ENCODE assay signal across 29 cellular contexts in the genomic region with DNA sequence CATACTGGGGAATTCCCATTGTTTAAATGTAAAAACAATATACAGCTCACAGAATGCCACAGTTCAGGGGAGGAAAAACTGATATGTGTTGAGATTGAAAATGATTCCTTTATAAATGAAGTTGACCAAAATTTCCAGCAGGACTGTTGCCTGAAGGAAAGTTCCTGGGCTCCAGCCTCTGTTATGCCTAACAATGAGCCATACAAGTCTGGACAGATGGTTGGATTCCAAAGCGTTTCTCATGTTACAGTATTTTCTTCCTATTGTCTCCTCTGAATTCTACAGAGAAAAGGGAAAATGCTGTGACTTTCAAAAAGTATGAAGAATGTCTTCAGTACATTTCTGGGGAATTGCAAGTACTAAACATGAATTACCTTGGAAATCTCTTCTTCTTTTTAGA.
DNase-seq lines count a peak whose midpoint lies in the region; ATAC-seq and TF ChIP-seq lines count a peak whose summit lies in the region.
"Had no signal": no experiment of that assay in that cellular context is flagged by ENCODE, and none has a peak within 500 bp of the region (broad histone marks: within the 10 kb centered on the region; RNA-seq: fewer than 3 reads in every experiment).

No MANE protein-coding gene starts in this region.

- peak; percentile 46 for DNase-seq in MCF 10A (ENCODE audit: unreplicated experiment)
- no peak for DNase-seq in breast epithelium (ENCODE audit: low spot score in 2 of 2)
- peak; percentile 11 for DNase-seq in astrocyte of the hippocampus (ENCODE audit: low read depth, low spot score)
- DNase-seq in foreskin keratinocyte: peak; percentile 32 to 66
- no peak for DNase-seq in stimulated activated naive B cell treated with anti-CD40 and anti-IgM and Interleukin-4, amounts not matched to agents 10 μg/mL and 1 μg/mL and 100 μg/mL, for 72 hours
- DNase-seq in iPS-NIHi7 (ENCODE audit: extremely low spot score): no peak
- no peak for DNase-seq in activated CD4-positive, alpha-beta T cell treated with anti-CD3 and anti-CD28 coated beads for 1 hour
- DNase-seq: 8988T; activated CD4-positive, alpha-beta T cell treated with anti-CD3 and anti-CD28 coated beads for 4 hours; activated effector memory CD4-positive, alpha-beta T cell treated with Interleukin-2 at 50 U/mL for 16 hours; activated naive CD8-positive, alpha-beta T cell treated with anti-CD3 and anti-CD28 coated beads for 36 hours; activated T-cell treated with anti-CD3 and anti-CD28 coated beads for 4 hours; mesenchymal stem cell; NCI-H1092 treated with DMSO at 0.1 percent for 48 hours; NCI-H187 treated with DMSO at 0.1 percent for 48 hours; NCI-H226; NCI-H82; nucleus accumbens; RPMI8226; SK-N-SH; stimulated activated naive CD4-positive, alpha-beta T cell treated with Interleukin-2 at 50 U/mL for 16 hours; testis; uterus had no signal

- H3K27me3 Mint-ChIP-seq in MCF 10A (ENCODE audit: insufficient read depth, unreplicated experiment): no peaks in the 10 kb centered on the region
- no peaks in the 10 kb centered on the region for H3K27me3 Mint-ChIP-seq in stimulated activated naive B cell treated with anti-CD40 and anti-IgM and Interleukin-4, amounts not matched to agents 10 μg/mL and 1 μg/mL and 100 μg/mL, for 72 hours
- H3K27me3 Mint-ChIP-seq: activated naive CD8-positive, alpha-beta T cell treated with anti-CD3 and anti-CD28 coated beads for 36 hours; central memory CD8-positive, alpha-beta T cell; IgD-negative memory B cell had no signal

- H3K4me1 Mint-ChIP-seq in MCF 10A (ENCODE audit: insufficient read depth, unreplicated experiment): no peaks in the 10 kb centered on the region
- peaks cover 2 to 9% of the 10 kb centered on the region in 2 donors for H3K4me1 Mint-ChIP-seq in stimulated activated naive B cell treated with anti-CD40 and anti-IgM and Interleukin-4, amounts not matched to agents 10 μg/mL and 1 μg/mL and 100 μg/mL, for 72 hours
- H3K4me1 Mint-ChIP-seq: activated naive CD8-positive, alpha-beta T cell treated with anti-CD3 and anti-CD28 coated beads for 36 hours; central memory CD8-positive, alpha-beta T cell had no signal

- peak overlapping the region in 1 of 2 donors; percentile 23 for H3K27ac ChIP-seq in breast epithelium
- no peak overlapping the region for H3K27ac ChIP-seq in foreskin keratinocyte
- H3K27ac ChIP-seq: prostate gland, testis, uterus had no signal

- intact Hi-C loops in MCF 10A (cut with micrococcal nuclease): no loop called here
- intact Hi-C loops in breast epithelium (cut with DNase I; ENCODE audit: low total_unique reads): no loop called here

- TF ChIP-seq POLR2A in breast epithelium (IDR thresholded peaks at IDR 0.05): no peak

- no TSS peak for BruUV-seq in MCF 10A (replicated peaks; lab: Mats Ljungman, UMichigan)

- peaks cover 3% of the 10 kb centered on the region for H3K9me3 Mint-ChIP-seq in MCF 10A (ENCODE audit: unreplicated experiment)
- peaks cover 4 to 11% of the 10 kb centered on the region in 2 donors for H3K9me3 Mint-ChIP-seq in stimulated activated naive B cell treated with anti-CD40 and anti-IgM and Interleukin-4, amounts not matched to agents 10 μg/mL and 1 μg/mL and 100 μg/mL, for 72 hours
- H3K9me3 Mint-ChIP-seq: central memory CD8-positive, alpha-beta T cell had no signal

- H3K27me3 ChIP-seq in breast epithelium (no peaks in the 10 kb centered on the region), foreskin keratinocyte (no peaks in the 10 kb centered on the region)
- H3K27me3 ChIP-seq: testis, uterus had no signal

- ATAC-seq in foreskin keratinocyte: peak; percentile 87
- ATAC-seq in stimulated activated naive B cell treated with anti-CD40 and anti-IgM and Interleukin-4, amounts not matched to agents 10 μg/mL and 1 μg/mL and 100 μg/mL, for 72 hours (replicated peaks): no peak
- no peak for ATAC-seq in HG02970 (IDR thresholded peaks at IDR 0.05; ENCODE audit: low FRiP score, unreplicated experiment)
- ATAC-seq: sciatic nerve had no signal

- H3K4me3 ChIP-seq in breast epithelium: no peak overlapping the region
- H3K4me3 ChIP-seq: prostate gland, testis, uterus had no signal

- POLR2A ChIA-PET in MCF 10A (lab: Yijun Ruan, JAX): no interaction called here

- TF ChIP-seq CTCF in MCF 10A (IDR thresholded peaks at IDR 0.05; ENCODE audit: unreplicated experiment) (no peak), breast epithelium (IDR thresholded peaks at IDR 0.05) (no peak), foreskin keratinocyte (conservative IDR thresholded peaks at IDR 0.05) (no peak)

- CTCF ChIA-PET in MCF 10A (lab: Yijun Ruan, JAX): interaction anchor here (0.6 to 2.5 kb wide), 6 partner anchors 22 to 332 kb away, joined by 3 to 9 read pairs (median 3); no protein-coding TSS in a partner anchor

- no peak overlapping the region for H3K27ac Mint-ChIP-seq in MCF 10A (ENCODE audit: low read depth, unreplicated experiment)
- no peak overlapping the region for H3K27ac Mint-ChIP-seq in stimulated activated naive B cell treated with anti-CD40 and anti-IgM and Interleukin-4, amounts not matched to agents 10 μg/mL and 1 μg/mL and 100 μg/mL, for 72 hours
- H3K27ac Mint-ChIP-seq: activated naive CD8-positive, alpha-beta T cell treated with anti-CD3 and anti-CD28 coated beads for 36 hours; IgD-negative memory B cell; T-helper 1 cell treated with Interleukin-12 subunit alpha and Interleukin-12 subunit beta and Interleukin-4 antibody, amounts not matched to agents 30 μg/mL and 1 μg/mL, for 36 hours had no signal

- H3K36me3 Mint-ChIP-seq in MCF 10A (ENCODE audit: insufficient read depth, unreplicated experiment): peaks cover 5% of the 10 kb centered on the region
- peaks cover 6% of the 10 kb centered on the region in 2 donors for H3K36me3 Mint-ChIP-seq in stimulated activated naive B cell treated with anti-CD40 and anti-IgM and Interleukin-4, amounts not matched to agents 10 μg/mL and 1 μg/mL and 100 μg/mL, for 72 hours

- no peak overlapping the region for H3K4me3 Mint-ChIP-seq in MCF 10A (ENCODE audit: unreplicated experiment)
- no peak overlapping the region for H3K4me3 Mint-ChIP-seq in stimulated activated naive B cell treated with anti-CD40 and anti-IgM and Interleukin-4, amounts not matched to agents 10 μg/mL and 1 μg/mL and 100 μg/mL, for 72 hours
- H3K4me3 Mint-ChIP-seq: activated naive CD8-positive, alpha-beta T cell treated with anti-CD3 and anti-CD28 coated beads for 36 hours; central memory CD8-positive, alpha-beta T cell; IgD-negative memory B cell; T-helper 1 cell treated with Interleukin-12 subunit alpha and Interleukin-12 subunit beta and Interleukin-4 antibody, amounts not matched to agents 30 μg/mL and 1 μg/mL, for 36 hours had no signal

- H3K9me3 ChIP-seq in breast epithelium: peaks cover 5 to 16% of the 10 kb centered on the region in 2 donors
- H3K9me3 ChIP-seq: prostate gland, SK-N-SH, testis had no signal

- H3K4me1 ChIP-seq in breast epithelium: no peaks in the 10 kb centered on the region
- peaks cover 19% of the 10 kb centered on the region for H3K4me1 ChIP-seq in foreskin keratinocyte
- H3K4me1 ChIP-seq: prostate gland, testis, uterus had no signal

- H3K36me3 ChIP-seq in breast epithelium: no peaks in the 10 kb centered on the region
- H3K36me3 ChIP-seq: prostate gland, uterus had no signal

Comparison
In these comparisons a context has a peak if more than half of its experiments do, and no peak if none do; other contexts are left out.
1. DNase-seq: peak in MCF 10A (single experiment), astrocyte of the hippocampus (single experiment) and foreskin keratinocyte (2 of 2); none in breast epithelium (0 of 2), stimulated activated naive B cell treated with anti-CD40 and anti-IgM and Interleukin-4, amounts not matched to agents 10 μg/mL and 1 μg/mL and 100 μg/mL, for 72 hours (single experiment), iPS-NIHi7 (single experiment) and activated CD4-positive, alpha-beta T cell treated with anti-CD3 and anti-CD28 coated beads for 1 hour (single experiment).